Comparison of ENCODE assay signal across 8 cellular contexts in the genomic region with DNA sequence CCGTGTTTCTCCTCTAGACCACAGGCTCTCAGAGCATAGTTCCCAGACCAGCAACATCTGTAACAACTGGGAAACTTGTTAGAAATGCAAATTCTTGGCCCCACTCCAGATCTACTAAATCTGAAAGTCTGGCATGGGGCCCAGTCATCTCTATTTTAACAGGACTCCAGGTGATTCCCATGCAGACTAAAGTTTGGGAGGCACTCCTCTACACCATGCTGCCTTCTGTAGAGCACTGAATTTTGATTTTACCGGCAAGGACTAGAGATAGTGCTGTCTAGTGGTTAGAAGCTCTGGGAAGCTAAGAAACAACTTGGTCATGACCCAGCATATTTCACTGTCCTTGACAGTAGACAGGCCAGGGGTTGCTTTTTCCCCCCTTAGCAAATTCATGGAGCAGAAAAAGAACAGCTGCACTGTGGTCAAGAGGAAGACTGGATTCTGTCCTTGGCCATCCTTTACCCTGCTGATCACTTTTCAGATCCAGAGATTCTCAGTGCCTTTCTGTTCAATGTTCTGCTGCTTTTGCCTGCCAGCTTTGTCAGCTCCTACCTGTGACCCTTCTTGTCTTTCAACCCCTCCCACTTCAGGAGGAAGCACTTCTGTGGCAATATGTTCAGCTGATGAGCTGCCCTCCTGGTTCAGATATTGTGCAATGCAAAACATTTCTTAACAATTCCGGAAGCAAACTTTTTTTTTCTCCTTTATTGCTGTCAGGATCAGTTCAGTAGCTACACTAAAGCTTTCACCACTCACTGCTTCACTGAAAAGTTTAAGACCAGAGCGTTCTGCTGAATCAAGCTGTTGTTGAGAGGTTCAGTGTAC.
DNase-seq lines count a peak whose midpoint lies in the region; ATAC-seq lines count a peak whose summit lies in the region.

No MANE protein-coding gene starts in this region.

- ATAC-seq in GM19372 (IDR thresholded peaks at IDR 0.05; ENCODE audit: low read depth, unreplicated experiment) (peak; percentile 40), HG03354 (IDR thresholded peaks at IDR 0.05; ENCODE audit: poor library complexity, severe bottlenecking, unreplicated experiment) (no peak)

- DNase-seq in Ammon's horn (ENCODE audit: low spot score) (peak; percentile 9), M059J (ENCODE audit: low read depth) (peak; percentile 37), lung microvascular endothelial cell (ENCODE audit: low read depth in 2 of 2) (peak; percentile 16 to 72), hypothalamus (lab: John Stamatoyannopoulos, UW) (no peak), NCI-H1436 (lab: John Stamatoyannopoulos, UW) (no peak)
- peak; percentile 10 for DNase-seq in activated naive CD8-positive, alpha-beta T cell treated with anti-CD3 and anti-CD28 coated beads for 36 hours

- no peaks in the 10 kb centered on the region for H3K27me3 Mint-ChIP-seq in activated naive CD8-positive, alpha-beta T cell treated with anti-CD3 and anti-CD28 coated beads for 36 hours

- peak overlapping the region; percentile 57 for H3K4me3 Mint-ChIP-seq in activated naive CD8-positive, alpha-beta T cell treated with anti-CD3 and anti-CD28 coated beads for 36 hours

- peaks cover 5% of the 10 kb centered on the region for H3K9me3 Mint-ChIP-seq in activated naive CD8-positive, alpha-beta T cell treated with anti-CD3 and anti-CD28 coated beads for 36 hours

- H3K27ac Mint-ChIP-seq in activated naive CD8-positive, alpha-beta T cell treated with anti-CD3 and anti-CD28 coated beads for 36 hours = peak overlapping the region; percentile 83

- H3K4me1 Mint-ChIP-seq in activated naive CD8-positive, alpha-beta T cell treated with anti-CD3 and anti-CD28 coated beads for 36 hours = peaks cover 43% of the 10 kb centered on the region

- H3K36me3 Mint-ChIP-seq in activated naive CD8-positive, alpha-beta T cell treated with anti-CD3 and anti-CD28 coated beads for 36 hours = peaks cover 4% of the 10 kb centered on the region

Comparison
In these comparisons a context has a peak if more than half of its experiments do, and no peak if none do; other contexts are left out.
1. DNase-seq: peak in Ammon's horn (single experiment), M059J (single experiment), activated naive CD8-positive, alpha-beta T cell treated with anti-CD3 and anti-CD28 coated beads for 36 hours (single experiment) and lung microvascular endothelial cell (2 of 2); none in hypothalamus (0 of 51) and NCI-H1436 (single experiment).